In genomic region chr13:45011198-45011597, GRCh38 we compare ENCODE assay signal across 6 cellular contexts.
"Had no signal": no experiment of that assay in that cellular context is flagged by ENCODE, and none has a peak within 500 bp of the region (broad histone marks: within the 10 kb centered on the region; RNA-seq: fewer than 3 reads in every experiment).

No MANE protein-coding gene starts in this region.

- H2AFZ ChIP-seq: GM23338 had no signal

- H3K4me1 Mint-ChIP-seq: GM23338, H9 had no signal

- DNase-seq: H9, HCEC 1CT, KG1 had no signal

- H3K9me3 Mint-ChIP-seq: GM23338, H9 had no signal

- FAIRE-seq: H54, HTR-8/SVneo had no signal

- H3K4me3 ChIP-seq: GM23338 had no signal

- H3K27ac Mint-ChIP-seq: GM23338, H9 had no signal

- H3K4me2 ChIP-seq: GM23338 had no signal

- ATAC-seq: GM23338 had no signal

- H3K4me3 Mint-ChIP-seq: GM23338, H9 had no signal
